In genomic region chr20:21303061-21303871, GRCh38 we compare ENCODE assay signal across 8 cellular contexts. TPM values are rescaled to one million over a fixed set of nuclear protein-coding genes. Genes with fewer than 3 reads are reported as not detected.
DNase-seq lines count a peak whose midpoint lies in the region; ATAC-seq and TF ChIP-seq lines count a peak whose summit lies in the region.

XRN2 (plus strand) TSS chr20:21303331; CDS start chr20:21303399, 68 bp downstream.

- peaks cover 0 to 2% of the 10 kb centered on the region in 2 donors for H3K36me3 ChIP-seq in mucosa of rectum (ENCODE audit: control insufficient read depth in 2 of 2, insufficient read depth in 2 of 2, low read length in 2 of 2)

- H3K4me3 ChIP-seq in epithelial cell of proximal tubule (ENCODE audit: low read depth, low read length) (peak within 1 kb of the TSS; percentile 60), mucosa of rectum (ENCODE audit: low read length in 2 of 2) (peak within 1 kb of the TSS; percentile 85 to 98)

- peaks cover 14% of the 10 kb centered on the region in 2 donors for H3K4me1 ChIP-seq in mucosa of rectum (ENCODE audit: control insufficient read depth in 2 of 2, insufficient read depth in 2 of 2, low read length in 2 of 2)

- DNase-seq in DMS153 (lab: John Stamatoyannopoulos, UW) (peak; percentile 91), OCI-M2 (lab: John Stamatoyannopoulos, UW; ENCODE audit: unreplicated experiment) (peak; percentile 66), activated T-cell treated with anti-CD3 and anti-CD28 coated beads for 48 hours (ENCODE audit: low read depth) (peak; percentile 94), epithelial cell of proximal tubule (ENCODE audit: low read depth) (no peak)
- peak; percentile 98 for DNase-seq in stimulated activated CD8-positive, alpha-beta memory T cell treated with anti-CD3 and anti-CD28 coated beads, Interleukin-4, amount 100 ng/mL, for 48 hours

- peak within 1 kb of the TSS; percentile 90 to 93 for H3K27ac ChIP-seq in mucosa of rectum (ENCODE audit: low read depth in 2 of 2, low read length in 2 of 2)

- no peaks in the 10 kb centered on the region for H3K9me3 ChIP-seq in mucosa of rectum (ENCODE audit: control insufficient read depth in 2 of 2, low read length in 2 of 2)

- no peak for TF ChIP-seq RAD21 in Ishikawa (IDR thresholded peaks at IDR 0.05; ENCODE audit: low read depth)

- no peak for TF ChIP-seq CTCF in epithelial cell of proximal tubule (conservative IDR thresholded peaks at IDR 0.05; ENCODE audit: low read depth, low read length)

- peak within 1 kb of the TSS; percentile 90 to 92 for H3K9ac ChIP-seq in mucosa of rectum (ENCODE audit: low read depth in 1 of 2, low read length in 2 of 2)

- H3K27me3 ChIP-seq in mucosa of rectum (ENCODE audit: control insufficient read depth in 2 of 2, insufficient read depth in 2 of 2, low read length in 2 of 2): no peaks in the 10 kb centered on the region

- TF ChIP-seq EP300 in Ishikawa (IDR thresholded peaks at IDR 0.05; ENCODE audit: borderline replicate concordance): no peak

- ATAC-seq in GM21576 (IDR thresholded peaks at IDR 0.05; ENCODE audit: unreplicated experiment): peak; percentile 93

TF ChIP-seq in Ishikawa, 13 proteins besides CTCF, POLR2A, EP300 and RAD21:
- TF ChIP-seq CEBPB (IDR thresholded peaks at IDR 0.05) (peak; percentile 94), TAF1 (IDR thresholded peaks at IDR 0.05; ENCODE audit: low read depth) (peak; percentile 91), YY1 (IDR thresholded peaks at IDR 0.05; ENCODE audit: low read depth) (peak; percentile 50; the same call in 1 of the 2 replicates), TCF12 (IDR thresholded peaks at IDR 0.05; ENCODE audit: low read depth) (0 out of 2 replicates have a peak, but pooled peaks have one; percentile 13), NFIC (IDR thresholded peaks at IDR 0.05) (no peak), ZBTB7A (IDR thresholded peaks at IDR 0.05; ENCODE audit: low read depth) (0 out of 2 replicates have a peak, but pooled peaks have one; percentile 43), FOXM1 (IDR thresholded peaks at IDR 0.05; ENCODE audit: borderline replicate concordance, low read depth) (no peak), CREB1 (IDR thresholded peaks at IDR 0.05; ENCODE audit: low read depth) (peak; percentile 59), EGR1 (IDR thresholded peaks at IDR 0.05) (no peak), MAX (IDR thresholded peaks at IDR 0.05) (peak; percentile 96), REST (IDR thresholded peaks at IDR 0.05; ENCODE audit: low read depth) (no peak), USF1 (IDR thresholded peaks at IDR 0.05) (peak; percentile 96), TEAD4 (IDR thresholded peaks at IDR 0.05) (no peak)

RNA-seq across cellular contexts. Expression of gene XRN2, which starts in this region (rescaled TPM):
- 92.0 and 112 TPM in 2 replicates for total RNA-seq in epithelial cell of proximal tubule
